In genomic region chr20:19874328-19874727, GRCh38 we compare ENCODE assay signal across 24 cellular contexts.
DNase-seq lines count a peak whose midpoint lies in the region; ATAC-seq, FAIRE-seq and TF ChIP-seq lines count a peak whose summit lies in the region.
"Had no signal": no experiment of that assay in that cellular context is flagged by ENCODE, and none has a peak within 500 bp of the region (broad histone marks: within the 10 kb centered on the region; RNA-seq: fewer than 3 reads in every experiment).

No MANE protein-coding gene starts in this region.

- H3K36me3 ChIP-seq in mammary epithelial cell (ENCODE audit: insufficient read depth, low read length) (no peaks in the 10 kb centered on the region), breast epithelium (no peaks in the 10 kb centered on the region), astrocyte (ENCODE audit: insufficient read depth, low read length) (no peaks in the 10 kb centered on the region), keratinocyte (ENCODE audit: control insufficient read depth in 2 of 2, extremely low read depth in 1 of 2, insufficient read depth in 2 of 2, low read length in 2 of 2) (no peaks in the 10 kb centered on the region)
- H3K36me3 ChIP-seq: MG63 had no signal

- peaks cover 23% of the 10 kb centered on the region for H3K4me1 Mint-ChIP-seq in astrocyte (ENCODE audit: low read depth, unreplicated experiment)

- H3K27ac ChIP-seq in mammary epithelial cell (ENCODE audit: insufficient read depth, low read depth, low read length) (no peak overlapping the region), breast epithelium (no peak overlapping the region), astrocyte (ENCODE audit: low read depth, low read length) (no peak overlapping the region), keratinocyte (ENCODE audit: control insufficient read depth, insufficient read depth, low read length) (no peak overlapping the region)
- H3K27ac ChIP-seq: PC-9 had no signal

- H3K4me2 ChIP-seq in mammary epithelial cell (ENCODE audit: insufficient read depth, low read depth, low read length) (no peak overlapping the region), astrocyte (ENCODE audit: low read length) (no peak overlapping the region), keratinocyte (ENCODE audit: control insufficient read depth, extremely low read depth, insufficient read depth, low read depth, low read length) (no peak overlapping the region)
- H3K4me2 ChIP-seq: PC-9 had no signal

- 75% methylated on average over 2 of the region's 2 CpGs for WGBS in mammary epithelial cell (ENCODE audit: low coverage, missing lambda C conversion rate)

- H2AFZ ChIP-seq in mammary epithelial cell (ENCODE audit: low read depth, low read length): no peak overlapping the region
- H2AFZ ChIP-seq in astrocyte (ENCODE audit: low read depth, low read length): no peak overlapping the region
- no peak overlapping the region for H2AFZ ChIP-seq in keratinocyte (ENCODE audit: control insufficient read depth, low read length)
- H2AFZ ChIP-seq: PC-9 had no signal

- dilution Hi-C loops in mammary epithelial cell (cut with HindIII; ENCODE audit: low sequenced_read_pairs): no loop called here
- dilution Hi-C loops in keratinocyte (cut with MboI; ENCODE audit: extremely low pct_ligation_motif_present, low sequenced_read_pairs): no loop called here

- no TSS peak for BruUV-seq in mammary epithelial cell (replicated peaks; lab: Mats Ljungman, UMichigan)

- DNase-seq in mammary epithelial cell: peak; percentile 23
- DNase-seq in breast epithelium (ENCODE audit: low spot score in 2 of 2): no peak
- DNase-seq in astrocyte (ENCODE audit: low read depth): no peak
- DNase-seq in keratinocyte (ENCODE audit: low read depth, low spot score): no peak
- no peak for DNase-seq in activated T-cell treated with anti-CD3 and anti-CD28 coated beads, Interleukin-2, amount 50 U/mL, for 1 hour
- DNase-seq in NCI-H2107 treated with DMSO at 0.1 percent for 48 hours (lab: John Stamatoyannopoulos, UW; ENCODE audit: unreplicated experiment): no peak
- DNase-seq: DMS53; KG1; MG63; NCI-H1694 treated with DMSO at 0.1 percent for 48 hours; NCI-H2081; NCI-H446; NCI-H524 treated with DMSO at 0.1 percent for 48 hours; NCI-H82; NK-92 treated with Interleukin-12 subunit alpha and Interleukin-12 subunit beta, amount 100 ng/mL, for 24 hours; PC-9; Right ventricle myocardium superior; RPMI8226; T-cell had no signal

- ATAC-seq in GM21576 (IDR thresholded peaks at IDR 0.05; ENCODE audit: unreplicated experiment) (no peak), HG03520 (IDR thresholded peaks at IDR 0.05; ENCODE audit: unreplicated experiment) (no peak)
- ATAC-seq: T-cell had no signal

- intact Hi-C loops in mammary epithelial cell (cut with micrococcal nuclease): no loop called here
- intact Hi-C loops in breast epithelium (cut with DNase I; ENCODE audit: low total_unique reads): loop anchor here (10.0 kb wide), 1 partner anchor 810 kb away; no protein-coding TSS in a partner anchor

- H3K9me3 ChIP-seq in mammary epithelial cell (replicated peaks; ENCODE audit: insufficient read depth, low read length): no peaks in the 10 kb centered on the region
- H3K9me3 ChIP-seq in breast epithelium: no peaks in the 10 kb centered on the region
- no peaks in the 10 kb centered on the region for H3K9me3 ChIP-seq in astrocyte (ENCODE audit: insufficient read depth, low read depth, low read length)
- H3K9me3 ChIP-seq in keratinocyte (ENCODE audit: control insufficient read depth, low read depth, low read length): peaks cover 5% of the 10 kb centered on the region
- H3K9me3 ChIP-seq: MG63 had no signal

- in situ Hi-C loops in mammary epithelial cell (cut with MboI; ENCODE audit: low sequenced_read_pairs in 2 of 2): no loop called here

- no peak overlapping the region for H3K4me3 Mint-ChIP-seq in astrocyte (ENCODE audit: unreplicated experiment)
- H3K4me3 Mint-ChIP-seq: T-cell had no signal

- H4K20me1 ChIP-seq in mammary epithelial cell (ENCODE audit: insufficient read depth, low read length): no peaks in the 10 kb centered on the region
- no peaks in the 10 kb centered on the region for H4K20me1 ChIP-seq in astrocyte (ENCODE audit: insufficient read depth, low read length)
- no peaks in the 10 kb centered on the region for H4K20me1 ChIP-seq in keratinocyte (ENCODE audit: control insufficient read depth, extremely low read depth, insufficient read depth, low read length)

- no peaks in the 10 kb centered on the region for H3K9me1 ChIP-seq in keratinocyte (ENCODE audit: control insufficient read depth, extremely low read depth, insufficient read depth, low read length)

- TF ChIP-seq POLR2A in breast epithelium (IDR thresholded peaks at IDR 0.05): no peak

- H3K36me3 Mint-ChIP-seq in astrocyte (ENCODE audit: low read depth, unreplicated experiment): peaks cover 35% of the 10 kb centered on the region
- H3K36me3 Mint-ChIP-seq: T-cell had no signal

- no peak overlapping the region for H3K4me3 ChIP-seq in mammary epithelial cell (replicated peaks in 1 of 3; ENCODE audit: insufficient read depth in 1 of 3, low read depth in 2 of 3, low read length in 3 of 3)
- H3K4me3 ChIP-seq in breast epithelium: no peak overlapping the region
- H3K4me3 ChIP-seq in astrocyte (ENCODE audit: insufficient read depth, low read depth, low read length): no peak overlapping the region
- H3K4me3 ChIP-seq in keratinocyte (ENCODE audit: control insufficient read depth in 2 of 3, extremely low read depth in 1 of 3, insufficient read depth in 2 of 3, low read depth in 1 of 3, low read length in 3 of 3): no peak overlapping the region
- H3K4me3 ChIP-seq: MG63, PC-9 had no signal

- no peaks in the 10 kb centered on the region for H3K27me3 ChIP-seq in mammary epithelial cell (ENCODE audit: insufficient read depth, low read length)
- H3K27me3 ChIP-seq in breast epithelium: no peaks in the 10 kb centered on the region
- no peaks in the 10 kb centered on the region for H3K27me3 ChIP-seq in astrocyte (ENCODE audit: insufficient read depth, low read length)
- H3K27me3 ChIP-seq in keratinocyte (ENCODE audit: control insufficient read depth, extremely low read depth, insufficient read depth, low read length): no peaks in the 10 kb centered on the region
- H3K27me3 ChIP-seq: MG63 had no signal

- H3K9me3 Mint-ChIP-seq in astrocyte (ENCODE audit: unreplicated experiment): peaks cover 4% of the 10 kb centered on the region
- H3K9me3 Mint-ChIP-seq: T-cell had no signal

- CTCF ChIA-PET in mammary epithelial cell (lab: Charles Lee; ENCODE audit: low non-redundant PET): no interaction called here

- peak; percentile 58 for FAIRE-seq in astrocyte (lab: Jason Lieb, UNC)
- peak; percentile 41 for FAIRE-seq in keratinocyte (lab: Jason Lieb, UNC)
- FAIRE-seq: D721Med, G401.6, H1 had no signal

- no peaks in the 10 kb centered on the region for H3K27me3 Mint-ChIP-seq in astrocyte (ENCODE audit: low read depth, unreplicated experiment)

- no peaks in the 10 kb centered on the region for H3K4me1 ChIP-seq in mammary epithelial cell (ENCODE audit: insufficient read depth, low read length)
- H3K4me1 ChIP-seq in breast epithelium: no peaks in the 10 kb centered on the region
- H3K4me1 ChIP-seq in astrocyte (ENCODE audit: insufficient read depth, low read length): peaks cover 5% of the 10 kb centered on the region
- no peaks in the 10 kb centered on the region for H3K4me1 ChIP-seq in keratinocyte (ENCODE audit: control insufficient read depth, extremely low read depth, insufficient read depth, low read length)

- no peak overlapping the region for H3K27ac Mint-ChIP-seq in astrocyte (ENCODE audit: unreplicated experiment)
- H3K27ac Mint-ChIP-seq: T-cell had no signal

- no peak for TF ChIP-seq CTCF in mammary epithelial cell (conservative IDR thresholded peaks at IDR 0.05 in 1 of 2, IDR thresholded peaks at IDR 0.05 in 1 of 2; ENCODE audit: extremely low read depth in 1 of 2, insufficient read depth in 1 of 2, low read depth in 1 of 2, low read length in 2 of 2)
- no peak for TF ChIP-seq CTCF in breast epithelium (IDR thresholded peaks at IDR 0.05)
- TF ChIP-seq CTCF in astrocyte (IDR thresholded peaks at IDR 0.05; ENCODE audit: insufficient read depth, low read depth, low read length): no peak
- TF ChIP-seq CTCF in keratinocyte (optimal IDR thresholded peaks at IDR 0.05 in 1 of 3, IDR thresholded peaks at IDR 0.05 in 1 of 3, conservative IDR thresholded peaks at IDR 0.05 in 1 of 3; ENCODE audit: extremely low read depth in 1 of 3, insufficient read depth in 2 of 3, low read length in 3 of 3): no peak

- H3K9ac ChIP-seq in mammary epithelial cell (ENCODE audit: insufficient read depth, low read length) (no peak overlapping the region), astrocyte (ENCODE audit: low read length) (no peak overlapping the region), keratinocyte (ENCODE audit: control insufficient read depth, extremely low read depth, insufficient read depth, low read length) (no peak overlapping the region)

- no peaks in the 10 kb centered on the region for H3K79me2 ChIP-seq in mammary epithelial cell (ENCODE audit: insufficient read depth, low read length)
- no peaks in the 10 kb centered on the region for H3K79me2 ChIP-seq in astrocyte (ENCODE audit: insufficient read depth, low read length)
- no peaks in the 10 kb centered on the region for H3K79me2 ChIP-seq in keratinocyte (ENCODE audit: control insufficient read depth, insufficient read depth, low read length)
